1 cellular context compared by ENCODE assay signal in the genomic region with DNA sequence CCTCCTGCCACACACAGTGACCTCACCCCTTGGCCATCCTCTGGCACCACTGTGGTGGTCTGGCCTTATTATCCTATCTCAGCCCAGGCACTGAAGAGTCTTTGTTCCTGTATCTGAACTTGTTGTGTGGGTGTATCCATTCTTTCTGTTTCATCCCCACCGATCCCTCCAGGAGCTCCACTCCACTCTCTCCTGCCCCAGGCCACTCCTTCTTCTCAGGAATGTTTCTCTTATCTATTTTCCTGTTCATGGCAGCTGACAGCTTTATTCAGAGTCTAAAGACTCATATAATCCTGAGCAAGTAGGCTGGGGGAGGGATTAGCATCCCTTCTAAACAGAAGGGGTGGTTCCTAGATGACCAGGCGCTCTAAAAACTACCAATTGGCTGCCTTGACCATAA.
TF ChIP-seq lines count a peak whose summit lies in the region.

No MANE protein-coding gene starts in this region.

TF ChIP-seq in HepG2, 621 proteins besides CTCF, POLR2A, EP300 and RAD21 (continued from another document):
- TF ChIP-seq, protein P1, sequence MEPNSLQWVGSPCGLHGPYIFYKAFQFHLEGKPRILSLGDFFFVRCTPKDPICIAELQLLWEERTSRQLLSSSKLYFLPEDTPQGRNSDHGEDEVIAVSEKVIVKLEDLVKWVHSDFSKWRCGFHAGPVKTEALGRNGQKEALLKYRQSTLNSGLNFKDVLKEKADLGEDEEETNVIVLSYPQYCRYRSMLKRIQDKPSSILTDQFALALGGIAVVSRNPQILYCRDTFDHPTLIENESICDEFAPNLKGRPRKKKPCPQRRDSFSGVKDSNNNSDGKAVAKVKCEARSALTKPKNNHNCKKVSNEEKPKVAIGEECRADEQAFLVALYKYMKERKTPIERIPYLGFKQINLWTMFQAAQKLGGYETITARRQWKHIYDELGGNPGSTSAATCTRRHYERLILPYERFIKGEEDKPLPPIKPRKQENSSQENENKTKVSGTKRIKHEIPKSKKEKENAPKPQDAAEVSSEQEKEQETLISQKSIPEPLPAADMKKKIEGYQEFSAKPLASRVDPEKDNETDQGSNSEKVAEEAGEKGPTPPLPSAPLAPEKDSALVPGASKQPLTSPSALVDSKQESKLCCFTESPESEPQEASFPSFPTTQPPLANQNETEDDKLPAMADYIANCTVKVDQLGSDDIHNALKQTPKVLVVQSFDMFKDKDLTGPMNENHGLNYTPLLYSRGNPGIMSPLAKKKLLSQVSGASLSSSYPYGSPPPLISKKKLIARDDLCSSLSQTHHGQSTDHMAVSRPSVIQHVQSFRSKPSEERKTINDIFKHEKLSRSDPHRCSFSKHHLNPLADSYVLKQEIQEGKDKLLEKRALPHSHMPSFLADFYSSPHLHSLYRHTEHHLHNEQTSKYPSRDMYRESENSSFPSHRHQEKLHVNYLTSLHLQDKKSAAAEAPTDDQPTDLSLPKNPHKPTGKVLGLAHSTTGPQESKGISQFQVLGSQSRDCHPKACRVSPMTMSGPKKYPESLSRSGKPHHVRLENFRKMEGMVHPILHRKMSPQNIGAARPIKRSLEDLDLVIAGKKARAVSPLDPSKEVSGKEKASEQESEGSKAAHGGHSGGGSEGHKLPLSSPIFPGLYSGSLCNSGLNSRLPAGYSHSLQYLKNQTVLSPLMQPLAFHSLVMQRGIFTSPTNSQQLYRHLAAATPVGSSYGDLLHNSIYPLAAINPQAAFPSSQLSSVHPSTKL (CRISPR knock-in tag; IDR thresholded peaks at IDR 0.05): no peak
- no peak for TF ChIP-seq ZNF234 (CRISPR knock-in tag; conservative IDR thresholded peaks at IDR 0.05)
- TF ChIP-seq ZNF660 (CRISPR knock-in tag; IDR thresholded peaks at IDR 0.05; ENCODE audit: borderline replicate concordance, low read depth): no peak
- TF ChIP-seq, protein P2, sequence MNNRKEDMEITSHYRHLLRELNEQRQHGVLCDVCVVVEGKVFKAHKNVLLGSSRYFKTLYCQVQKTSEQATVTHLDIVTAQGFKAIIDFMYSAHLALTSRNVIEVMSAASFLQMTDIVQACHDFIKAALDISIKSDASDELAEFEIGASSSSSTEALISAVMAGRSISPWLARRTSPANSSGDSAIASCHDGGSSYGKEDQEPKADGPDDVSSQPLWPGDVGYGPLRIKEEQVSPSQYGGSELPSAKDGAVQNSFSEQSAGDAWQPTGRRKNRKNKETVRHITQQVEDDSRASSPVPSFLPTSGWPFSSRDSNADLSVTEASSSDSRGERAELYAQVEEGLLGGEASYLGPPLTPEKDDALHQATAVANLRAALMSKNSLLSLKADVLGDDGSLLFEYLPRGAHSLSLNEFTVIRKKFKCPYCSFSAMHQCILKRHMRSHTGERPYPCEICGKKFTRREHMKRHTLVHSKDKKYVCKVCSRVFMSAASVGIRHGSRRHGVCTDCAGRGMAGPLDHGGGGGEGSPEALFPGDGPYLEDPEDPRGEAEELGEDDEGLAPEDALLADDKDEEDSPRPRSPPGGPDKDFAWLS (CRISPR knock-in tag; IDR thresholded peaks at IDR 0.05; ENCODE audit: borderline replicate concordance): no peak
- no peak for TF ChIP-seq ZBTB7A (CRISPR knock-in tag; IDR thresholded peaks at IDR 0.05)
- TF ChIP-seq AHR (CRISPR knock-in tag; IDR thresholded peaks at IDR 0.05): no peak
- TF ChIP-seq, protein P3, sequence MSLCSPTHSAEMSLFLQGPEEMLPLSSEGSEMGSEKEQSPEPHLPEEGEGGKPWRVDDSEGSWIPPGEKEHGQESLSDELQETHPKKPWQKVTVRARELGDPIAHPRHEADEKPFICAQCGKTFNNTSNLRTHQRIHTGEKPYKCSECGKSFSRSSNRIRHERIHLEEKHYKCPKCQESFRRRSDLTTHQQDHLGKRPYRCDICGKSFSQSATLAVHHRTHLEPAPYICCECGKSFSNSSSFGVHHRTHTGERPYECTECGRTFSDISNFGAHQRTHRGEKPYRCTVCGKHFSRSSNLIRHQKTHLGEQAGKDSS (CRISPR knock-in tag; IDR thresholded peaks at IDR 0.05; ENCODE audit: borderline replicate concordance, low read depth): no peak
- TF ChIP-seq POLR2AphosphoS5 (IDR thresholded peaks at IDR 0.05; ENCODE audit: low read depth, low read length): no peak
- no peak for TF ChIP-seq FOXO4 (CRISPR knock-in tag; conservative IDR thresholded peaks at IDR 0.05)
- TF ChIP-seq MED1 (CRISPR knock-in tag; IDR thresholded peaks at IDR 0.05): no peak
- TF ChIP-seq ZNF225 (CRISPR knock-in tag; IDR thresholded peaks at IDR 0.05): no peak
- no peak for TF ChIP-seq SAP130 (CRISPR knock-in tag; IDR thresholded peaks at IDR 0.05; ENCODE audit: low read depth)
- TF ChIP-seq PCBP1 (IDR thresholded peaks at IDR 0.05; ENCODE audit: borderline replicate concordance, low read depth, low read length): no peak
TF ChIP-seq in HepG2: peak in this region for 0.
